In the genomic region with DNA sequence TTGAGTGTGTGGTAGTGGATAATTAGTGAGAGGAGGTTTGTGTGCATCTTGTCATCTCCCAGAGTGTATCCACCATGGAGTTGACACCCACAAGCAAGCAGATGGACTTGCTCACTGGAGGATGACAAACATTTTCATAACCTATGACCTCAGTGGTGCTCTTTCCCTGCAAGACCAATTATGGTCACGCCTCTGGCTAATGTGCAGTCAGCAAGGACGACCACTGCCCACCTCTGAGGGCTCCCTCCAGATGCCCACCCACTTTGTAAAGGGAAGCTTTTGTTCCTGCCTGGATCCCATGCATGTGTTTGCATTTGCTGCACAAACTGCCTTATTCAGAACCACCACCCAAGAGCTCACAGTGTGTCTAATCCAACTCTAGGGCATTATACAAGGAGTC, we compare ENCODE assay signal across 19 cellular contexts.
DNase-seq lines count a peak whose midpoint lies in the region; ATAC-seq, FAIRE-seq and TF ChIP-seq lines count a peak whose summit lies in the region.
"Had no signal": no experiment of that assay in that cellular context is flagged by ENCODE, and none has a peak within 500 bp of the region (broad histone marks: within the 10 kb centered on the region; RNA-seq: fewer than 3 reads in every experiment).

No MANE protein-coding gene starts in this region.

- in situ Hi-C loops in GM12878 (cut with MboI): no loop called here

- H3K27me3 ChIP-seq in DND-41 (ENCODE audit: insufficient read depth, low read length, poor library complexity) (no peaks in the 10 kb centered on the region), GM12878 (replicated peaks in 1 of 2; ENCODE audit: control insufficient read depth in 2 of 2, insufficient read depth in 2 of 2, low read length in 1 of 2) (peaks cover 0 to 2% of the 10 kb centered on the region in 2 experiments; a peak in 2 of 4 replicates)

- no peak for ATAC-seq in activated T-cell treated with anti-CD3 and anti-CD28 coated beads, Interleukin-2, amount 50 U/mL, for 72 hours (replicated peaks in 1 of 2)
- no peak for ATAC-seq in DND-41 (ENCODE audit: insufficient read depth, low read depth)
- peak; percentile 17; the same call in 1 of the 3 replicates for ATAC-seq in GM12878
- no peak for ATAC-seq in natural killer cell

- no peak for TF ChIP-seq RAD21 in GM12878 (IDR thresholded peaks at IDR 0.05; ENCODE audit: insufficient read depth, low read depth, low read length)

- TF ChIP-seq CTCF in DND-41 (IDR thresholded peaks at IDR 0.05; ENCODE audit: borderline replicate concordance, extremely low read depth, low read length, poor library complexity, severe bottlenecking) (peak; percentile 1), GM12878 (IDR thresholded peaks at IDR 0.05 in 2 of 3, conservative IDR thresholded peaks at IDR 0.05 in 1 of 3; ENCODE audit: control insufficient read depth in 2 of 3, extremely low read depth in 1 of 3, insufficient read depth in 1 of 3, low read depth in 3 of 3, low read length in 3 of 3) (no peak), natural killer cell (IDR thresholded peaks at IDR 0.05) (no peak)

- peaks cover 94% of the 10 kb centered on the region for H3K4me1 ChIP-seq in DND-41 (ENCODE audit: insufficient read depth, low read length)
- no peaks in the 10 kb centered on the region for H3K4me1 ChIP-seq in GM12878 (ENCODE audit: control insufficient read depth, insufficient read depth, low read length)

- H3K36me3 Mint-ChIP-seq in activated T-cell treated with anti-CD3 and anti-CD28 coated beads, Interleukin-2, amount 50 U/mL, for 72 hours (ENCODE audit: insufficient read depth in 2 of 2): no peaks in the 10 kb centered on the region
- H3K36me3 Mint-ChIP-seq in natural killer cell: no peaks in the 10 kb centered on the region
- H3K36me3 Mint-ChIP-seq: CD14-positive monocyte had no signal

- no TSS peak for BruUV-seq in GM12878 (replicated peaks; lab: Mats Ljungman, UMichigan)

- H3K79me2 ChIP-seq in DND-41 (ENCODE audit: insufficient read depth, low read length): no peaks in the 10 kb centered on the region
- no peaks in the 10 kb centered on the region for H3K79me2 ChIP-seq in GM12878 (ENCODE audit: control insufficient read depth, insufficient read depth, low read length)

- no peak for DNase-seq in activated T-cell treated with anti-CD3 and anti-CD28 coated beads, Interleukin-2, amount 50 U/mL, for 72 hours
- DNase-seq in activated T-cell treated with anti-CD3 and anti-CD28 coated beads, Interleukin-2, amount 50 U/mL, for 1 hour: no peak
- DNase-seq in DND-41 (no peak), GM12878 (ENCODE audit: low read depth, low spot score) (no peak), natural killer cell (no peak), occipital lobe (lab: John Stamatoyannopoulos, UW) (no peak), HK-2 (ENCODE audit: unreplicated experiment) (no peak)
- DNase-seq in effector CD4-positive, alpha-beta T cell: no peak
- DNase-seq: DMS79, GM23248, HCEC 1CT, NCI-H1417 treated with DMSO at 0.1 percent for 48 hours, NCI-H1930, NCI-H446, NCI-H69, Right ventricle myocardium superior had no signal

- TF ChIP-seq EP300 in GM12878 (IDR thresholded peaks at IDR 0.05; ENCODE audit: borderline replicate concordance in 1 of 2, control insufficient read depth in 1 of 2, low read depth in 2 of 2, low read length in 2 of 2): no peak

- H3K4me2 ChIP-seq in DND-41 (ENCODE audit: insufficient read depth, low read length) (no peak overlapping the region), GM12878 (ENCODE audit: control insufficient read depth, insufficient read depth) (no peak overlapping the region)

- H3K4me3 Mint-ChIP-seq in activated T-cell treated with anti-CD3 and anti-CD28 coated beads, Interleukin-2, amount 50 U/mL, for 72 hours: peak overlapping the region; percentile 19 to 40
- peak overlapping the region; percentile 51 for H3K4me3 Mint-ChIP-seq in natural killer cell
- H3K4me3 Mint-ChIP-seq: CD14-positive monocyte had no signal

- H3K9me3 ChIP-seq in DND-41 (ENCODE audit: insufficient read depth, low read length, severe bottlenecking): no peaks in the 10 kb centered on the region
- H3K9me3 ChIP-seq in GM12878 (replicated peaks; ENCODE audit: control insufficient read depth, insufficient read depth, low read length): no peaks in the 10 kb centered on the region

- H4K20me1 ChIP-seq in DND-41 (ENCODE audit: insufficient read depth, low read length): no peaks in the 10 kb centered on the region
- H4K20me1 ChIP-seq in GM12878 (ENCODE audit: control insufficient read depth, insufficient read depth): no peaks in the 10 kb centered on the region

- SMC1A ChIA-PET in GM12878 (lab: Charles Lee; ENCODE audit: uncharacterized antibody, unreplicated experiment): interaction anchor here (0.9 to 4.0 kb wide), 5 partner anchors 11 to 204 kb away, joined by 3 to 22 read pairs (median 4); no protein-coding TSS in a partner anchor

- WGBS in GM12878 (ENCODE audit: insufficient coverage, insufficient replicate concordance, low lambda C conversion rate, missing lambda C conversion rate): 0% methylated on average over 2 of the region's 2 CpGs

- H3K27ac ChIP-seq in DND-41 (ENCODE audit: low read length) (peak overlapping the region; percentile 92), GM12878 (ENCODE audit: control insufficient read depth, insufficient read depth) (no peak overlapping the region)
- H3K27ac ChIP-seq: GM23248 had no signal

- no peaks in the 10 kb centered on the region for H3K27me3 Mint-ChIP-seq in activated T-cell treated with anti-CD3 and anti-CD28 coated beads, Interleukin-2, amount 50 U/mL, for 72 hours (ENCODE audit: low read depth)
- no peaks in the 10 kb centered on the region for H3K27me3 Mint-ChIP-seq in natural killer cell (ENCODE audit: low read depth in 2 of 2)

- H2AFZ ChIP-seq in DND-41 (ENCODE audit: low read depth, low read length): no peak overlapping the region
- H2AFZ ChIP-seq in GM12878 (ENCODE audit: control insufficient read depth, low read depth, low read length): no peak overlapping the region
- H2AFZ ChIP-seq: GM23248 had no signal

- RAD21 ChIA-PET in GM12878 (lab: Charles Lee; ENCODE audit: unreplicated experiment): interaction anchor here (1.4 to 1.9 kb wide), 2 partner anchors 15 to 16 kb away, joined by 4 to 6 read pairs; no protein-coding TSS in a partner anchor

- H3K4me3 ChIP-seq in DND-41 (ENCODE audit: low read depth in 1 of 2, low read length in 2 of 2) (no peak overlapping the region), GM12878 (no peak overlapping the region)
- H3K4me3 ChIP-seq: GM23248 had no signal

- H3K4me1 Mint-ChIP-seq in activated T-cell treated with anti-CD3 and anti-CD28 coated beads, Interleukin-2, amount 50 U/mL, for 72 hours (ENCODE audit: low read depth): peaks cover 78% of the 10 kb centered on the region
- peaks cover 96 to 100% of the 10 kb centered on the region in 2 donors for H3K4me1 Mint-ChIP-seq in natural killer cell

- POLR2A ChIA-PET in GM12878 (lab: Charles Lee): no interaction called here

- no peaks in the 10 kb centered on the region for H3K9me3 Mint-ChIP-seq in activated T-cell treated with anti-CD3 and anti-CD28 coated beads, Interleukin-2, amount 50 U/mL, for 72 hours
- no peaks in the 10 kb centered on the region for H3K9me3 Mint-ChIP-seq in natural killer cell
- H3K9me3 Mint-ChIP-seq: CD14-positive monocyte had no signal

- CTCF ChIA-PET in GM12878 (lab: Yijun Ruan, JAX): interaction anchor here (0.8 to 6.1 kb wide), 13 partner anchors 8 to 204 kb away, joined by 3 to 43 read pairs (median 6); no protein-coding TSS in a partner anchor

- intact Hi-C loops in GM12878 (cut with micrococcal nuclease; ENCODE audit: unreplicated experiment): no loop called here
- intact Hi-C loops in natural killer cell (cut with micrococcal nuclease): loop anchor here (10.0 kb wide), 2 partner anchors 226 to 324 kb away; no protein-coding TSS in a partner anchor

- H3K9ac ChIP-seq in DND-41 (ENCODE audit: low read depth, low read length) (no peak overlapping the region), GM12878 (ENCODE audit: control insufficient read depth, insufficient read depth, low read length) (no peak overlapping the region)
- H3K9ac ChIP-seq: GM23248 had no signal

- no peak overlapping the region for H3K27ac Mint-ChIP-seq in activated T-cell treated with anti-CD3 and anti-CD28 coated beads, Interleukin-2, amount 50 U/mL, for 72 hours
- H3K27ac Mint-ChIP-seq in natural killer cell: peak overlapping the region; percentile 87 to 90
- H3K27ac Mint-ChIP-seq: CD14-positive monocyte had no signal

- TF ChIP-seq POLR2A in GM12878 (IDR thresholded peaks at IDR 0.05; ENCODE audit: low read depth, low read length): no peak

- no peaks in the 10 kb centered on the region for H3K36me3 ChIP-seq in DND-41 (ENCODE audit: insufficient read depth, low read length)
- no peaks in the 10 kb centered on the region for H3K36me3 ChIP-seq in GM12878 (ENCODE audit: control insufficient read depth in 2 of 2, insufficient read depth in 2 of 2, low read length in 1 of 2)

- FAIRE-seq in GM12878 (lab: Jason Lieb, UNC): no peak
- FAIRE-seq: D721Med, RCC 7860 had no signal

TF ChIP-seq in GM12878, 131 proteins besides CTCF, POLR2A, EP300 and RAD21 (continues in another document):
- no peak for TF ChIP-seq CEBPZ (IDR thresholded peaks at IDR 0.05; ENCODE audit: low read depth, low read length)
- TF ChIP-seq SRF (IDR thresholded peaks at IDR 0.05; ENCODE audit: low read depth in 2 of 2, low read length in 2 of 2): no peak
- no peak for TF ChIP-seq POLR2AphosphoS2 (IDR thresholded peaks at IDR 0.05; ENCODE audit: low read depth, low read length)
- no peak for TF ChIP-seq NFXL1 (IDR thresholded peaks at IDR 0.05; ENCODE audit: borderline replicate concordance)
